Comparison of ENCODE assay signal across 9 cellular contexts in the genomic region with DNA sequence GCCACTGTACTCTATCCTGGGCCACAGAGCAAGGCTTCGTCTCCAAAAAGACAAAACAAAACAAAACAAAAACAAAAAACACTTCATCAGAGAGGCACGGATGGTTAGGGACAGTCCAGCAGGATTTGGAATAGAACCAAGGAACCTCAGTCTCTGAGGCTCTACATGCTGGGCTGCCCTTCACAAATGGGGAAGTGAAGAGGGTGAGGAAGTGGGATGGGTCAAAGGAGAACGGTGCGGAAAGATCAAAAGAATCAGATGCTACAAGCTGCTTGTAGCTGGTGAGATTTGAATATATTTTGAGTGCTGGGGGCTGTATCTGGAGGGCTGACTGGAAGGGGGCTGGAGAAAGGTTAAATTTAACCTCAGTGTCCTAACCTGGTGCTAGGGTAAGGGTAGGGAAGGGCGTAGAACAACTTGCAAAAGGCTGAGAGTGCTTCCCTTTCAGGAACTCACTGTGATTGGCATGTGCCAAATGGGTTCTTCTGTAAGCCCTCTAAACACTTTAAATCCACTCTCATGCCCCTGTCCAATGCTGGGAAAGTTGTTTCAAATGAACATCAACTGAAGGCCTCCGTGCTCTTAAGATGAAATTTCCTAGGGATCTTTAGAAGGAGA. TPM values are rescaled to one million over a fixed set of nuclear protein-coding genes. Genes with fewer than 3 reads are reported as not detected.
DNase-seq lines count a peak whose midpoint lies in the region; ATAC-seq and TF ChIP-seq lines count a peak whose summit lies in the region.
"Had no signal": no experiment of that assay in that cellular context is flagged by ENCODE, and none has a peak within 500 bp of the region (broad histone marks: within the 10 kb centered on the region; RNA-seq: fewer than 3 reads in every experiment).

No MANE protein-coding gene starts in this region.

- in situ Hi-C loops in KBM-7 (cut with MboI; ENCODE audit: low pct_unique_long_range_greater_than_20kb, low sequenced_read_pairs), result no loop called here

- peaks cover 9% of the 10 kb centered on the region for H3K36me3 Mint-ChIP-seq in activated naive CD8-positive, alpha-beta T cell treated with anti-CD3 and anti-CD28 coated beads for 36 hours

- peak overlapping the region; percentile 1 for H3K27ac Mint-ChIP-seq in activated naive CD8-positive, alpha-beta T cell treated with anti-CD3 and anti-CD28 coated beads for 36 hours

- no peaks in the 10 kb centered on the region for H3K27me3 Mint-ChIP-seq in activated naive CD8-positive, alpha-beta T cell treated with anti-CD3 and anti-CD28 coated beads for 36 hours

- peaks cover 56% of the 10 kb centered on the region for H3K4me1 Mint-ChIP-seq in activated naive CD8-positive, alpha-beta T cell treated with anti-CD3 and anti-CD28 coated beads for 36 hours

- H3K27me3 ChIP-seq in neutrophil, result no peaks in the 10 kb centered on the region

- no peak for ATAC-seq in GM21528 (IDR thresholded peaks at IDR 0.05; ENCODE audit: low FRiP score, unreplicated experiment)

- H3K4me1 ChIP-seq in neutrophil (ENCODE audit: control insufficient read depth in 1 of 2, insufficient read depth in 1 of 2, low read depth in 1 of 2, low read length in 1 of 2), result peaks cover 63 to 65% of the 10 kb centered on the region in 2 experiments

- peak overlapping the region; percentile 90 for H3K27ac ChIP-seq in neutrophil

- DNase-seq in GF-D8 (lab: John Stamatoyannopoulos, UW), result peak; percentile 32
- DNase-seq in KBM-7, result peak; percentile 90
- DNase-seq in activated naive CD8-positive, alpha-beta T cell treated with anti-CD3 and anti-CD28 coated beads for 36 hours, result no peak
- no peak for DNase-seq in cerebellum (ENCODE audit: low spot score)
- DNase-seq in NCI-H1436 (lab: John Stamatoyannopoulos, UW), result no peak
- DNase-seq: NCI-H2029 treated with DMSO at 0.1 percent for 48 hours, nucleus accumbens had no signal

- no peaks in the 10 kb centered on the region for H3K9me3 ChIP-seq in neutrophil

- peaks cover 31% of the 10 kb centered on the region for H3K36me3 ChIP-seq in neutrophil

- peak overlapping the region; percentile 41 for H3K4me3 Mint-ChIP-seq in activated naive CD8-positive, alpha-beta T cell treated with anti-CD3 and anti-CD28 coated beads for 36 hours

- H3K9me3 Mint-ChIP-seq in activated naive CD8-positive, alpha-beta T cell treated with anti-CD3 and anti-CD28 coated beads for 36 hours, result no peaks in the 10 kb centered on the region

- H3K4me3 ChIP-seq in neutrophil (ENCODE audit: low read depth in 1 of 2, low read length in 1 of 2), result peak overlapping the region; percentile 50 to 53

- no peak for TF ChIP-seq CTCF in neutrophil (IDR thresholded peaks at IDR 0.05)

RNA-seq across cellular contexts. Expression of a gene that starts 4.6 kb away (rescaled TPM):
- 10 to 100 TPM; 15.5 to 15.9 TPM for total RNA-seq in activated naive CD8-positive, alpha-beta T cell treated with anti-CD3 and anti-CD28 coated beads for 36 hours
- total RNA-seq in cerebellum, result 6.6 TPM

RNA-seq across cellular contexts. Expression of a gene that starts 29.0 kb away (rescaled TPM):
- total RNA-seq in activated naive CD8-positive, alpha-beta T cell treated with anti-CD3 and anti-CD28 coated beads for 36 hours, result 1 to 10 TPM; 2.6 to 2.7 TPM
- 1.8 TPM for total RNA-seq in cerebellum

RNA-seq across cellular contexts. Expression of a gene that starts 44.9 kb away (rescaled TPM):
- total RNA-seq in activated naive CD8-positive, alpha-beta T cell treated with anti-CD3 and anti-CD28 coated beads for 36 hours, result 10 to 100 TPM; 26.5 to 28.2 TPM
- 102 TPM for total RNA-seq in cerebellum

Comparison
In these comparisons a context has a peak if more than half of its experiments do, and no peak if none do; other contexts are left out.
1. DNase-seq: peak in GF-D8 (single experiment) and KBM-7 (single experiment); none in activated naive CD8-positive, alpha-beta T cell treated with anti-CD3 and anti-CD28 coated beads for 36 hours (single experiment), cerebellum (single experiment) and NCI-H1436 (single experiment).